ENCODE assay signal across 1 cellular context in genomic region chr15:70171224-70171886, GRCh38.
TF ChIP-seq lines count a peak whose summit lies in the region.

No MANE protein-coding gene starts in this region.

TF ChIP-seq in HEK293, 187 proteins besides CTCF, POLR2A, EP300 and RAD21 (continued from another document):
- peak; percentile 55; the same call in 1 of the 2 replicates for TF ChIP-seq TCF7L2 (IDR thresholded peaks at IDR 0.05; ENCODE audit: borderline replicate concordance, low read depth, low read length)
- TF ChIP-seq IKZF3 (tag by site-specific recombination; IDR thresholded peaks at IDR 0.05): 0 out of 2 replicates have a peak, but pooled peaks have one; percentile 24
- peak; percentile 43; the same call in 1 of the 2 replicates for TF ChIP-seq ZXDB (tag by site-specific recombination; IDR thresholded peaks at IDR 0.05)
- peak; percentile 85 for TF ChIP-seq TRIM28 (IDR thresholded peaks at IDR 0.05; ENCODE audit: borderline replicate concordance, low read length)
